ENCODE assay signal across 8 cellular contexts in the genomic region with DNA sequence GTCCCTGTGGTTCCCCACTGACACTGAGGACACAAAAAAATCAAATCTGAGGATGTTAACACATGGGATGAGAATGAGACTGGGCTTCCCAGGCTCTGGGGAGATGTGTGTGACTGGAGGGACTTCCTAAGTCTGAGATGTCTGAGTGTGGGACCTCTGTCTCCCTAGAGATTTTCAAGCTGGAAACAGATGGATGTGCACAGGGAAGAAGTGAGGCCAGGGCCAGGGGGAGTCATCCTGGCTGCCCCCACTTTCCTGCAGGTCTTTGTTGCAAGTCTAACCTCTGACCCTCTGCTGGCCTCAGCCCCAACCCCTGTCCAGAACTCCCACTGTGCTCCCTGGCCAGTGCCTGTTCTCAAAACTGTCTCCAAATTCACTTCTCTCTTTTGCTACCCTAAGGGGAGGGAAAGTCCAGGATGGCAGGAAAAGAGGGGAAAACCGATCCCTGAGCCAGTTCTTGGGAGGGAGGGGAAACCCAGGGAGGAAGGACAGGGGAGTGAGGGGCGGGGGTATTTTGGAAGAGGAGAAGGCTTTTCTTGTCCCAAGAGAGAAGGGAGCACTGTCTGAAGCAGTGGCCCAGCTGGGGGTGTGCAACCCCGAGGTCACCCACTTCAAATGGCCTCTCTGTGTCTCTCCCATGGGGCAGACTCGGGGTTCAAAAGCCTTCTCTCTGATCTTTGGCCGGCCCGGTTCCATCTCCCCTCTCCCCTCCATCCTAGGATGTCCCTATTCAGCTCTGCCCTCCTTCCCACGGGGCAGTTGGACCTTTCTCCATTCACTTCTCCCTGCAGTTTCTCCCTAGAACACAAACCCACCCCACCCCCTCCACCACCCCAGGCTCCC. TPM values are rescaled to one million over a fixed set of nuclear protein-coding genes. Genes with fewer than 3 reads are reported as not detected.
DNase-seq lines count a peak whose midpoint lies in the region; TF ChIP-seq lines count a peak whose summit lies in the region.

No MANE protein-coding gene starts in this region.

- H3K27ac ChIP-seq in adipose tissue (ENCODE audit: low read depth, low read length) (peak overlapping the region; percentile 89), liver (ENCODE audit: low read depth in 1 of 2, low read length in 2 of 2) (peak overlapping the region; percentile 97 to 99), testis (peak overlapping the region; percentile 89 to 94)

- H3K4me1 ChIP-seq in liver (ENCODE audit: control insufficient read depth in 4 of 4, insufficient read depth in 4 of 4, low read length in 3 of 4) (peaks cover 16 to 79% (median 59%) of the 10 kb centered on the region in 4 donors), testis (peaks cover 36% of the 10 kb centered on the region)

- DNase-seq in activated CD4-positive, alpha-beta T cell treated with anti-CD3 and anti-CD28 coated beads, Interleukin-2, amount 10 ng/mL, durations not matched to agents 24 days and 14 days: peak; percentile 71
- DNase-seq in activated CD4-positive, alpha-beta T cell treated with anti-CD3 and anti-CD28 coated beads for 1 hour: no peak
- DNase-seq in testis: no peak
- DNase-seq in NCI-H345 (lab: John Stamatoyannopoulos, UW): no peak
- DNase-seq in NCI-H1930 (lab: John Stamatoyannopoulos, UW): no peak
- DNase-seq in NCI-H1105 (lab: John Stamatoyannopoulos, UW): no peak

- TF ChIP-seq CTCF in liver (IDR thresholded peaks at IDR 0.05; ENCODE audit: low read depth, low read length, missing input control) (no peak), testis (IDR thresholded peaks at IDR 0.05) (no peak)

- peaks cover 81% of the 10 kb centered on the region for H3K36me3 Mint-ChIP-seq in activated CD4-positive, alpha-beta T cell treated with anti-CD3 and anti-CD28 coated beads, Interleukin-2, amount 10 ng/mL, durations not matched to agents 24 days and 14 days (ENCODE audit: low read depth)

- intact Hi-C loops in activated CD4-positive, alpha-beta T cell treated with anti-CD3 and anti-CD28 coated beads, Interleukin-2, amount 10 ng/mL, durations not matched to agents 24 days and 14 days (cut with micrococcal nuclease): loop anchor here (2.0 to 10.0 kb wide), 4 partner anchors 54 to 811 kb away; partner anchors contain the start of gene MICB
- intact Hi-C loops in testis (cut with DNase I; ENCODE audit: low total_unique reads): no loop called here

- TF ChIP-seq POLR2A in testis (IDR thresholded peaks at IDR 0.05): no peak

- H3K27me3 Mint-ChIP-seq in activated CD4-positive, alpha-beta T cell treated with anti-CD3 and anti-CD28 coated beads, Interleukin-2, amount 10 ng/mL, durations not matched to agents 24 days and 14 days: no peaks in the 10 kb centered on the region

- H3K4me1 Mint-ChIP-seq in activated CD4-positive, alpha-beta T cell treated with anti-CD3 and anti-CD28 coated beads, Interleukin-2, amount 10 ng/mL, durations not matched to agents 24 days and 14 days: peaks cover 48% of the 10 kb centered on the region

- H3K9me3 ChIP-seq in liver (ENCODE audit: control insufficient read depth in 4 of 4, low read length in 3 of 4) (no peaks in the 10 kb centered on the region), testis (no peaks in the 10 kb centered on the region)

- H3K36me3 ChIP-seq in liver (ENCODE audit: control insufficient read depth in 4 of 4, insufficient read depth in 3 of 4, low read depth in 1 of 4, low read length in 3 of 4): peaks cover 0 to 3% (median 0%) of the 10 kb centered on the region in 4 donors
- no peaks in the 10 kb centered on the region for H3K36me3 ChIP-seq in testis (ENCODE audit: low read depth, missing control alignments)

- peak overlapping the region; percentile 24 to 77 for H3K9ac ChIP-seq in liver (ENCODE audit: low read depth in 1 of 2, low read length in 2 of 2)

- H3K27ac Mint-ChIP-seq in activated CD4-positive, alpha-beta T cell treated with anti-CD3 and anti-CD28 coated beads, Interleukin-2, amount 10 ng/mL, durations not matched to agents 24 days and 14 days: peak overlapping the region; percentile 97

- peak overlapping the region; percentile 59 to 71 (median 60) for H3K4me3 ChIP-seq in liver (ENCODE audit: low read depth in 1 of 3, low read length in 3 of 3)
- H3K4me3 ChIP-seq in testis: peak overlapping the region; percentile 68 to 76

- H3K9me3 Mint-ChIP-seq in activated CD4-positive, alpha-beta T cell treated with anti-CD3 and anti-CD28 coated beads, Interleukin-2, amount 10 ng/mL, durations not matched to agents 24 days and 14 days: no peaks in the 10 kb centered on the region

- TF ChIP-seq RAD21 in liver (IDR thresholded peaks at IDR 0.05): no peak

- peak overlapping the region; percentile 94 for H3K4me3 Mint-ChIP-seq in activated CD4-positive, alpha-beta T cell treated with anti-CD3 and anti-CD28 coated beads, Interleukin-2, amount 10 ng/mL, durations not matched to agents 24 days and 14 days

- H3K27me3 ChIP-seq in liver (ENCODE audit: control insufficient read depth in 4 of 4, insufficient read depth in 4 of 4, low read length in 3 of 4) (no peaks in the 10 kb centered on the region), testis (no peaks in the 10 kb centered on the region)

- WGBS in adipose tissue, 3 donors: 2 to 37% (median 10%) methylated on average over 7 of the region's 7 CpGs
- WGBS in liver: 31% methylated on average over 7 of the region's 7 CpGs
- WGBS in testis, 2 donors: 31 to 40% methylated on average over 7 of the region's 7 CpGs

TF ChIP-seq in liver, 16 proteins besides CTCF, POLR2A, EP300 and RAD21:
- TF ChIP-seq NR2F2 (IDR thresholded peaks at IDR 0.05): peak; percentile 74
- TF ChIP-seq JUND (IDR thresholded peaks at IDR 0.05): no peak

RNA-seq across cellular contexts. Expression of gene PPP1R18, which starts 3.1 kb away (rescaled TPM):
- total RNA-seq in activated CD4-positive, alpha-beta T cell treated with anti-CD3 and anti-CD28 coated beads, Interleukin-2, amount 10 ng/mL, durations not matched to agents 24 days and 14 days: 167 and 169 TPM in 2 replicates
- 100 to 1,000 TPM in 1 of 3 donors, 10 to 100 TPM in 1, 1 to 10 TPM in 1; 10.0 to 102 (median 75.8) TPM for polyA plus RNA-seq in adipose tissue
- 10 to 100 TPM; 11.4 to 11.5 TPM for total RNA-seq in liver
- 10 to 100 TPM in 1 of 2 donors, 1 to 10 TPM in 1; 7.4 to 17.4 TPM for polyA plus RNA-seq in liver
- total RNA-seq in testis: 1 to 10 TPM; 9.0 to 9.3 TPM
- polyA plus RNA-seq in testis (ENCODE audit: insufficient read depth, low read depth, low replicate concordance): 24.9 TPM

RNA-seq across cellular contexts. Expression of gene NRM, which starts 7.4 kb away (rescaled TPM):
- 20.2 and 20.5 TPM in 2 replicates for total RNA-seq in activated CD4-positive, alpha-beta T cell treated with anti-CD3 and anti-CD28 coated beads, Interleukin-2, amount 10 ng/mL, durations not matched to agents 24 days and 14 days
- polyA plus RNA-seq in adipose tissue (1 to 10 TPM; 6.7 to 8.1 (median 7.5) TPM), liver (1 to 10 TPM; 2.4 to 3.3 TPM), testis (ENCODE audit: insufficient read depth, low read depth, low replicate concordance) (26.6 TPM)
- total RNA-seq in liver (1 to 10 TPM in 1 of 2 donors, under 1 TPM in 1; 0.59 to 2.3 TPM), testis (10 to 100 TPM in 1 of 2 donors, 1 to 10 TPM in 1; 9.5 to 10.5 TPM)

RNA-seq across cellular contexts. Expression of gene DHX16, which starts 10.6 kb away (rescaled TPM):
- 53.4 and 56.7 TPM in 2 replicates for total RNA-seq in activated CD4-positive, alpha-beta T cell treated with anti-CD3 and anti-CD28 coated beads, Interleukin-2, amount 10 ng/mL, durations not matched to agents 24 days and 14 days
- polyA plus RNA-seq in adipose tissue (10 to 100 TPM; 16.8 to 22.3 (median 19.7) TPM), liver (10 to 100 TPM; 10.1 to 14.2 TPM), testis (ENCODE audit: insufficient read depth, low read depth, low replicate concordance) (109 TPM)
- total RNA-seq in liver (10 to 100 TPM; 20.6 to 23.9 TPM), testis (10 to 100 TPM; 68.0 TPM)

RNA-seq across cellular contexts. Expression of gene MDC1, which starts 33.7 kb away (rescaled TPM):
- 93.9 and 97.2 TPM in 2 replicates for total RNA-seq in activated CD4-positive, alpha-beta T cell treated with anti-CD3 and anti-CD28 coated beads, Interleukin-2, amount 10 ng/mL, durations not matched to agents 24 days and 14 days
- 10 to 100 TPM in 1 of 3 donors, 1 to 10 TPM in 2; 7.4 to 12.7 (median 7.8) TPM for polyA plus RNA-seq in adipose tissue
- 10 to 100 TPM in 1 of 2 donors, 1 to 10 TPM in 1; 9.0 to 15.5 TPM for total RNA-seq in liver
- polyA plus RNA-seq in liver: 1 to 10 TPM; 5.9 to 7.7 TPM
- total RNA-seq in testis: 10 to 100 TPM; 56.6 to 79.3 TPM
- polyA plus RNA-seq in testis (ENCODE audit: insufficient read depth, low read depth, low replicate concordance): 155 TPM

RNA-seq across cellular contexts. Expression of gene C6orf136, which starts 36.4 kb away (rescaled TPM):
- 28.9 and 39.4 TPM in 2 replicates for total RNA-seq in activated CD4-positive, alpha-beta T cell treated with anti-CD3 and anti-CD28 coated beads, Interleukin-2, amount 10 ng/mL, durations not matched to agents 24 days and 14 days
- polyA plus RNA-seq in adipose tissue: 10 to 100 TPM in 2 of 3 donors, 1 to 10 TPM in 1; 8.8 to 13.2 (median 10.2) TPM
- 1 to 10 TPM; 2.0 to 8.9 TPM for total RNA-seq in liver
- 10 to 100 TPM; 10.8 to 12.0 TPM for polyA plus RNA-seq in liver
- 10 to 100 TPM; 17.8 to 22.0 TPM for total RNA-seq in testis
- 26.0 TPM for polyA plus RNA-seq in testis (ENCODE audit: insufficient read depth, low read depth, low replicate concordance)

Comparison
In these comparisons a context has a peak if more than half of its experiments do, and no peak if none do; other contexts are left out.
1. RNA of gene PPP1R18, which starts 3.1 kb away (total RNA-seq): 167 to 169 TPM in activated CD4-positive, alpha-beta T cell treated with anti-CD3 and anti-CD28 coated beads, Interleukin-2, amount 10 ng/mL, durations not matched to agents 24 days and 14 days; 11.4 to 11.5 TPM in liver and 9.0 to 9.3 TPM in testis; every median in the first group is over 10 times any median in the second.
2. Peak in every context shown above with its lines, with median percentiles within 50 percentile points of each other: H3K27ac ChIP-seq.